8 cellular contexts compared by ENCODE assay signal in the genomic region with DNA sequence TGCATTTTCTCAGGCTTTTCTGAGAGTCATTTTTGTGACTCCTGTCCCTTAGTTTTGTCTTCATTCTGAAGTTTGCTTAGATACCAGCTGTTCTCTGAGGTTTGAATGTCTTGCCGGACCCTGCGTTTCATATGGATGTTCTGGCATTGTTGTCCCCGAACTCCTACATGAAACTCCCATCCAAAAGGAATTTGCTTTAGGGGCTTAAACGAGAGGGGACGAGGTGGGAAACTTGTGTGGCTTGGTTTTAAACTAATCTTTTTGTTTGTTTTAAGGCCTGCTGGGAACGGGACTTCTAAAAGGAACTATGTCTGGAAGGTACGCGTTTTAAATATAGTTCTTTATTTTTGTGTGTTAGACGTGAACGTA. TPM values are rescaled to one million over a fixed set of nuclear protein-coding genes. Genes with fewer than 3 reads are reported as not detected.
A peak's percentile ranks its signal among the peaks of the same experiment; 100 is the strongest.
DNase-seq lines count a peak whose midpoint lies in the region; TF ChIP-seq lines count a peak whose summit lies in the region.

No MANE protein-coding gene starts in this region.

- no peak overlapping the region for H2AFZ ChIP-seq in OCI-LY1 (ENCODE audit: low read length)

- no peaks in the 10 kb centered on the region for H3K9me3 Mint-ChIP-seq in CD4-positive, alpha-beta memory T cell

- no peaks in the 10 kb centered on the region for H4K20me1 ChIP-seq in OCI-LY1 (ENCODE audit: insufficient read depth, low read length)

- no peaks in the 10 kb centered on the region for H3K9me3 ChIP-seq in CD4-positive, alpha-beta memory T cell (ENCODE audit: control insufficient read depth in 1 of 2, low read length in 2 of 2)
- H3K9me3 ChIP-seq in OCI-LY1 (ENCODE audit: low read length) (no peaks in the 10 kb centered on the region), endocrine pancreas (ENCODE audit: control insufficient read depth, low read length) (no peaks in the 10 kb centered on the region), neutrophil (no peaks in the 10 kb centered on the region)

- peaks cover 19 to 55% (median 31%) of the 10 kb centered on the region in 4 donors for H3K4me1 Mint-ChIP-seq in CD4-positive, alpha-beta memory T cell

- TF ChIP-seq CTCF in OCI-LY1 (IDR thresholded peaks at IDR 0.05; ENCODE audit: low read length), result no peak
- TF ChIP-seq CTCF in neutrophil (IDR thresholded peaks at IDR 0.05), result no peak

- H3F3A ChIP-seq in OCI-LY1 (ENCODE audit: insufficient read depth, low read length), result no peaks in the 10 kb centered on the region

- H3K9me2 ChIP-seq in OCI-LY1 (ENCODE audit: low read depth, low read length), result no peaks in the 10 kb centered on the region

- H3K27me3 ChIP-seq in CD4-positive, alpha-beta memory T cell (ENCODE audit: insufficient read depth, low read length), result no peaks in the 10 kb centered on the region
- no peaks in the 10 kb centered on the region for H3K27me3 ChIP-seq in OCI-LY1 (ENCODE audit: insufficient read depth, low read length)
- no peaks in the 10 kb centered on the region for H3K27me3 ChIP-seq in endocrine pancreas (ENCODE audit: control insufficient read depth, insufficient read depth, low read length)
- no peaks in the 10 kb centered on the region for H3K27me3 ChIP-seq in neutrophil

- H3K4me1 ChIP-seq in CD4-positive, alpha-beta memory T cell (ENCODE audit: insufficient read depth, low read length), result peaks cover 46% of the 10 kb centered on the region
- H3K4me1 ChIP-seq in OCI-LY1 (ENCODE audit: insufficient read depth, low read length, severe bottlenecking), result peaks cover 25% of the 10 kb centered on the region
- peaks cover 4% of the 10 kb centered on the region for H3K4me1 ChIP-seq in endocrine pancreas (ENCODE audit: control insufficient read depth, insufficient read depth, low read length)
- peaks cover 19 to 22% of the 10 kb centered on the region in 2 experiments for H3K4me1 ChIP-seq in neutrophil (ENCODE audit: control insufficient read depth in 1 of 2, insufficient read depth in 1 of 2, low read depth in 1 of 2, low read length in 1 of 2)

- no peak for DNase-seq in CD4-positive, alpha-beta memory T cell
- DNase-seq in NCI-H1105 (lab: John Stamatoyannopoulos, UW), result no peak
- DNase-seq in DMS53 (lab: John Stamatoyannopoulos, UW), result no peak
- DNase-seq in SHP77 (lab: John Stamatoyannopoulos, UW), result no peak
- no peak for DNase-seq in amygdala (lab: John Stamatoyannopoulos, UW)

- peaks cover 20% of the 10 kb centered on the region for H3K79me2 ChIP-seq in OCI-LY1 (ENCODE audit: insufficient read depth, low read length)

- peaks cover 34 to 49% of the 10 kb centered on the region in 2 donors for H3K36me3 Mint-ChIP-seq in CD4-positive, alpha-beta memory T cell

- intact Hi-C loops in CD4-positive, alpha-beta memory T cell (cut with micrococcal nuclease), result loop anchor here (1.0 to 10.0 kb wide), 3 partner anchors 10 to 396 kb away; partner anchors contain the start of genes BDH1 and LMLN

- H3K9ac ChIP-seq in OCI-LY1 (ENCODE audit: low read length) (peak overlapping the region; percentile 92), endocrine pancreas (ENCODE audit: control insufficient read depth, insufficient read depth, low read length) (peak overlapping the region; percentile 90)

- peaks cover 37% of the 10 kb centered on the region for H3K36me3 ChIP-seq in CD4-positive, alpha-beta memory T cell (ENCODE audit: insufficient read depth, low read length)
- peaks cover 54% of the 10 kb centered on the region for H3K36me3 ChIP-seq in OCI-LY1 (ENCODE audit: insufficient read depth, low read length)
- H3K36me3 ChIP-seq in endocrine pancreas (ENCODE audit: control insufficient read depth, insufficient read depth, low read length), result peaks cover 11% of the 10 kb centered on the region
- peaks cover 39% of the 10 kb centered on the region for H3K36me3 ChIP-seq in neutrophil

- peak overlapping the region; percentile 96 to 100 (median 98) for H3K27ac Mint-ChIP-seq in CD4-positive, alpha-beta memory T cell

- H3K4me3 Mint-ChIP-seq in CD4-positive, alpha-beta memory T cell, result peak overlapping the region; percentile 96 to 100 (median 98)

- peak overlapping the region; percentile 88 for H3K27ac ChIP-seq in CD4-positive, alpha-beta memory T cell (ENCODE audit: low read depth, low read length)
- peak overlapping the region; percentile 61 for H3K27ac ChIP-seq in OCI-LY1 (ENCODE audit: low read depth, low read length, poor library complexity, severe bottlenecking)
- peak overlapping the region; percentile 89 for H3K27ac ChIP-seq in neutrophil

- H3K27me3 Mint-ChIP-seq in CD4-positive, alpha-beta memory T cell, result no peaks in the 10 kb centered on the region

- POLR2A ChIA-PET in CD4-positive, alpha-beta memory T cell (lab: Charles Lee; ENCODE audit: partially characterized antibody), result interaction anchor here (1.3 to 2.9 kb wide), 3 partner anchors 8 to 200 kb away, joined by 3 to 20 read pairs (median 17); partner anchors contain the start of gene LMLN

- peak overlapping the region; percentile 79 for H3K4me2 ChIP-seq in OCI-LY1 (ENCODE audit: low read length)

- CTCF ChIA-PET in CD4-positive, alpha-beta memory T cell (lab: Charles Lee; ENCODE audit: partially characterized antibody), result no interaction called here

- peak overlapping the region; percentile 59 to 80 for H3K4me3 ChIP-seq in CD4-positive, alpha-beta memory T cell (ENCODE audit: low read length in 2 of 2)
- H3K4me3 ChIP-seq in OCI-LY1 (ENCODE audit: low read depth, low read length, poor library complexity, severe bottlenecking) (peak overlapping the region; percentile 81), endocrine pancreas (ENCODE audit: control insufficient read depth, insufficient read depth, low read length) (peak overlapping the region; percentile 99), neutrophil (ENCODE audit: low read depth in 1 of 2, low read length in 1 of 2) (peak overlapping the region; percentile 68 to 79)

RNA-seq across cellular contexts. Expression of gene RPL35A, which starts 0.7 kb away (rescaled TPM):
- total RNA-seq in CD4-positive, alpha-beta memory T cell, result 1,000 to 10,000 TPM; 1,716 to 1,772 TPM
- polyA plus RNA-seq in CD4-positive, alpha-beta memory T cell, result 1,000 to 10,000 TPM; 1,277 to 2,056 TPM

RNA-seq across cellular contexts. Expression of gene LMLN, which starts 9.4 kb away (rescaled TPM):
- total RNA-seq in CD4-positive, alpha-beta memory T cell, result 1 to 10 TPM; 5.9 to 6.5 TPM
- polyA plus RNA-seq in CD4-positive, alpha-beta memory T cell, result 1 to 10 TPM; 1.9 to 3.0 TPM
